18 cellular contexts compared by ENCODE assay signal in genomic region chr6:73724389-73724788, GRCh38.
"Had no signal": no experiment of that assay in that cellular context is flagged by ENCODE, and none has a peak within 500 bp of the region (broad histone marks: within the 10 kb centered on the region; RNA-seq: fewer than 3 reads in every experiment).

No MANE protein-coding gene starts in this region.

- H3K36me3 Mint-ChIP-seq: naive thymus-derived CD8-positive, alpha-beta T cell; neural progenitor cell; WTC11 had no signal

- ATAC-seq: WTC11 had no signal

- H3K36me3 ChIP-seq: lower lobe of right lung, neural progenitor cell, SJCRH30, thoracic aorta, upper lobe of left lung had no signal

- H3K27me3 Mint-ChIP-seq: activated CD4-positive, alpha-beta memory T cell treated with anti-CD3 and anti-CD28 coated beads, Interleukin-2, amount 10 ng/mL, durations not matched to agents 7 days and 5 days; progenitor cell of endocrine pancreas had no signal

- H3K27ac Mint-ChIP-seq: neural progenitor cell, progenitor cell of endocrine pancreas, WTC11 had no signal

- H3K9ac ChIP-seq: neural progenitor cell had no signal

- H3K4me3 Mint-ChIP-seq: activated CD4-positive, alpha-beta memory T cell treated with anti-CD3 and anti-CD28 coated beads, Interleukin-2, amount 10 ng/mL, durations not matched to agents 7 days and 5 days; neural progenitor cell; WTC11 had no signal

- H3K9me3 Mint-ChIP-seq: activated CD4-positive, alpha-beta memory T cell treated with anti-CD3 and anti-CD28 coated beads, Interleukin-2, amount 10 ng/mL, durations not matched to agents 7 days and 5 days; naive thymus-derived CD8-positive, alpha-beta T cell; neural progenitor cell; WTC11 had no signal

- H3K4me1 ChIP-seq: neural progenitor cell, SJCRH30 had no signal

- H3K27ac ChIP-seq: neural progenitor cell, SJCRH30, thoracic aorta had no signal

- DNase-seq: activated CD4-positive, alpha-beta memory T cell treated with anti-CD3 and anti-CD28 coated beads, Interleukin-2, amount 10 ng/mL, durations not matched to agents 7 days and 5 days; activated naive CD4-positive, alpha-beta T cell treated with Interleukin-2 at 50 U/mL for 16 hours; activated T-cell treated with anti-CD3 and anti-CD28 coated beads, Interleukin-2, amount 50 U/mL, for 1 hour; amygdala; effector CD4-positive, alpha-beta T cell; kidney; lower lobe of right lung; retina; SJCRH30; stimulated activated CD4-positive, alpha-beta T cell treated with anti-CD3 and anti-CD28 coated beads, Interleukin-4, amount 100 ng/mL, for 1 hour; stimulated activated naive CD4-positive, alpha-beta T cell treated with Interleukin-2 at 50 U/mL for 16 hours; T1000; upper lobe of left lung had no signal

- H3K4me2 ChIP-seq: neural progenitor cell had no signal

- H3K27me3 ChIP-seq: neural progenitor cell, SJCRH30, upper lobe of left lung had no signal

- H3K4me3 ChIP-seq: lower lobe of right lung, neural progenitor cell, SJCRH30, upper lobe of left lung had no signal

- H3K4me1 Mint-ChIP-seq: neural progenitor cell, WTC11 had no signal

- H3K9me3 ChIP-seq: lower lobe of right lung, SJCRH30, thoracic aorta, upper lobe of left lung had no signal
